Comparison of ENCODE assay signal across 26 cellular contexts in the genomic region with DNA sequence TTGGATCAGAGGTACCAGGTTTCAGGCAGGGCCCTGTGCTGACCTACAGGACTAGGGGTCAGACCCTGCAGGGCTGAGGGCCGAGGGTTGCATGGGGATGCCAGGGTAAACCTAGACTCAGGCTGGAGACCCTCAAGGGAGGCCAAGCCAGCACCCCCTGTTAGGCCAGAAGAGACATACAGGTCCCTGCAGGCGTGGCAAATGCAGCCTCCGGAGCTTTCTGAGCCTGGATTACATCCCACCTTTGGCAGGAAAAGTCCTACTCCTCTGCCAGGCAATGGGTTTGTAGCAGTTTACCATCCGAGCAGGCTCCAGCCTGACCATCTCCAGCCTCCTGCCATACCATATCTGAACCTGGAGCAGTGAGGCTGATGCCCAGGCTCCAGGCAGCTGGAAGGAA.
"Had no signal": no experiment of that assay in that cellular context is flagged by ENCODE, and none has a peak within 500 bp of the region (broad histone marks: within the 10 kb centered on the region; RNA-seq: fewer than 3 reads in every experiment).

No MANE protein-coding gene starts in this region.

- H3K36me3 Mint-ChIP-seq: activated CD4-positive, alpha-beta memory T cell treated with anti-CD3 and anti-CD28 coated beads for 36 hours; activated naive CD8-positive, alpha-beta T cell had no signal

- ATAC-seq: activated CD4-positive, alpha-beta T cell treated with anti-CD3 and anti-CD28 coated beads for 36 hours; activated CD8-positive, alpha-beta T cell treated with anti-CD3 and anti-CD28 coated beads, Interleukin-2, amount 10 ng/mL, durations not matched to agents 7 days and 5 days; activated T-cell treated with anti-CD3 and anti-CD28 coated beads, Interleukin-2, amount 50 U/mL, for 4 hours; activated T-helper 17 cell treated with anti-CD3 and anti-CD28 coated beads, Interleukin-2, amount 50 U/mL, for 72 hours; effector memory CD8-positive, alpha-beta T cell; gastroesophageal sphincter had no signal

- H3K27ac Mint-ChIP-seq: activated CD4-positive, alpha-beta memory T cell treated with anti-CD3 and anti-CD28 coated beads for 36 hours; activated CD4-positive, alpha-beta T cell treated with anti-CD3 and anti-CD28 coated beads for 36 hours; activated CD4-positive, alpha-beta T cell treated with anti-CD3 and anti-CD28 coated beads, Interleukin-2, amount 10 ng/mL, durations not matched to agents 24 days and 14 days; activated CD8-positive, alpha-beta T cell treated with anti-CD3 and anti-CD28 coated beads, Interleukin-2, amount 10 ng/mL, durations not matched to agents 7 days and 5 days; activated naive CD8-positive, alpha-beta T cell; activated T-helper 17 cell treated with anti-CD3 and anti-CD28 coated beads, Interleukin-2, amount 50 U/mL, for 72 hours; effector memory CD8-positive, alpha-beta T cell had no signal

- DNase-seq: activated CD4-positive, alpha-beta memory T cell treated with anti-CD3 and anti-CD28 coated beads for 36 hours; activated CD4-positive, alpha-beta T cell treated with anti-CD3 and anti-CD28 coated beads for 36 hours; activated CD4-positive, alpha-beta T cell treated with anti-CD3 and anti-CD28 coated beads, Interleukin-2, amount 10 ng/mL, durations not matched to agents 24 days and 14 days; activated CD4-positive, CD25-positive, alpha-beta regulatory T cell; activated CD4-positive, CD25-positive, alpha-beta regulatory T cell treated with anti-CD3 and anti-CD28 coated beads, Interleukin-2, amount 50 U/mL, for 72 hours; activated CD8-positive, alpha-beta T cell treated with anti-CD3 and anti-CD28 coated beads, Interleukin-2, amount 10 ng/mL, durations not matched to agents 7 days and 5 days; activated effector memory CD4-positive, alpha-beta T cell treated with Interleukin-2 at 50 U/mL for 16 hours; activated gamma-delta T cell treated with Interleukin-2 at 50 U/mL for 16 hours; activated naive CD4-positive, alpha-beta T cell treated with anti-CD3 and anti-CD28 coated beads, Interleukin-2, amount 50 U/mL, for 16 hours; activated naive CD4-positive, alpha-beta T cell treated with Interleukin-2 at 50 U/mL for 16 hours; activated T-cell treated with anti-CD3 and anti-CD28 coated beads, Interleukin-2, amount 50 U/mL, for 4 hours; amniotic stem cell; anterior cingulate cortex; brain microvascular endothelial cell; cortex of kidney; dermis blood vessel endothelial cell; effector CD4-positive, alpha-beta T cell; effector memory CD8-positive, alpha-beta T cell; erythroblast; esophagus squamous epithelium; foreskin melanocyte; T-helper 2 cell had no signal

- H3K4me1 Mint-ChIP-seq: activated CD4-positive, alpha-beta T cell treated with anti-CD3 and anti-CD28 coated beads for 36 hours; activated CD4-positive, alpha-beta T cell treated with anti-CD3 and anti-CD28 coated beads, Interleukin-2, amount 10 ng/mL, durations not matched to agents 24 days and 14 days; activated T-helper 17 cell treated with anti-CD3 and anti-CD28 coated beads, Interleukin-2, amount 50 U/mL, for 72 hours; central memory CD8-positive, alpha-beta T cell had no signal

- H3K4me3 Mint-ChIP-seq: activated CD4-positive, alpha-beta memory T cell treated with anti-CD3 and anti-CD28 coated beads for 36 hours; activated CD4-positive, alpha-beta T cell treated with anti-CD3 and anti-CD28 coated beads for 36 hours; activated CD4-positive, alpha-beta T cell treated with anti-CD3 and anti-CD28 coated beads, Interleukin-2, amount 10 ng/mL, durations not matched to agents 24 days and 14 days; activated CD8-positive, alpha-beta T cell treated with anti-CD3 and anti-CD28 coated beads, Interleukin-2, amount 10 ng/mL, durations not matched to agents 7 days and 5 days; activated naive CD8-positive, alpha-beta T cell; activated T-cell treated with anti-CD3 and anti-CD28 coated beads, Interleukin-2, amount 50 U/mL, for 4 hours; activated T-helper 17 cell treated with anti-CD3 and anti-CD28 coated beads, Interleukin-2, amount 50 U/mL, for 72 hours; central memory CD8-positive, alpha-beta T cell; effector memory CD8-positive, alpha-beta T cell had no signal

- H3K27me3 Mint-ChIP-seq: activated CD4-positive, alpha-beta T cell treated with anti-CD3 and anti-CD28 coated beads, Interleukin-2, amount 10 ng/mL, durations not matched to agents 24 days and 14 days; activated naive CD8-positive, alpha-beta T cell had no signal
